Comparison of ENCODE assay signal across 6 cellular contexts in genomic region chr1:156194300-156194652, GRCh38. TPM values are rescaled to one million over a fixed set of nuclear protein-coding genes. Genes with fewer than 3 reads are reported as not detected.
DNase-seq lines count a peak whose midpoint lies in the region; ATAC-seq, FAIRE-seq and TF ChIP-seq lines count a peak whose summit lies in the region.

No MANE protein-coding gene starts in this region.

- H3K4me1 Mint-ChIP-seq in naive thymus-derived CD8-positive, alpha-beta T cell: peaks cover 34 to 61% (median 50%) of the 10 kb centered on the region in 4 donors

- peaks cover 0 to 1% of the 10 kb centered on the region in 2 experiments; a peak in 3 of 4 replicates for H3K36me3 ChIP-seq in GM12878 (ENCODE audit: control insufficient read depth in 2 of 2, insufficient read depth in 2 of 2, low read length in 1 of 2)

- H3K4me3 ChIP-seq in GM12878: peak overlapping the region; percentile 100

- POLR2A ChIA-PET in GM12878 (lab: Charles Lee): interaction anchor here (0.6 to 11.8 kb wide), 10 partner anchors 9 to 260 kb away, joined by 3 to 158 read pairs (median 4); partner anchors contain the start of genes KHDC4, PMF1, SEMA4A and SMG5
- POLR2A ChIA-PET in naive thymus-derived CD8-positive, alpha-beta T cell (lab: Charles Lee): interaction anchor here (0.7 to 3.4 kb wide), 3 partner anchors 19 to 89 kb away, joined by 3 to 48 read pairs (median 3); partner anchors contain the start of genes PMF1 and SMG5

- H3K27ac ChIP-seq in GM12878 (ENCODE audit: control insufficient read depth, insufficient read depth): peak overlapping the region; percentile 87

- SMC1A ChIA-PET in GM12878 (lab: Charles Lee; ENCODE audit: uncharacterized antibody, unreplicated experiment): interaction anchor here (1.0 to 4.6 kb wide), 7 partner anchors 17 to 45 kb away, joined by 3 to 26 read pairs (median 6); partner anchors contain the start of gene PMF1

- peak overlapping the region; percentile 91 for H3K9ac ChIP-seq in GM12878 (ENCODE audit: control insufficient read depth, insufficient read depth, low read length)

- FAIRE-seq in GM12878 (lab: Jason Lieb, UNC): no peak

- in situ Hi-C loops in GM12878 (cut with MboI): no loop called here

- no peak for TF ChIP-seq POLR2A in GM12878 (IDR thresholded peaks at IDR 0.05; ENCODE audit: low read depth, low read length)

- BruUV-seq in GM12878 (replicated peaks; lab: Mats Ljungman, UMichigan): TSS peak; percentile 87

- peaks cover 0 to 2% (median 0%) of the 10 kb centered on the region in 9 donors for H3K9me3 Mint-ChIP-seq in naive thymus-derived CD8-positive, alpha-beta T cell

- peaks cover 56% of the 10 kb centered on the region for H3K79me2 ChIP-seq in GM12878 (ENCODE audit: control insufficient read depth, insufficient read depth, low read length)

- H3K9me3 ChIP-seq in GM12878 (replicated peaks; ENCODE audit: control insufficient read depth, insufficient read depth, low read length): no peaks in the 10 kb centered on the region

- H3K4me2 ChIP-seq in GM12878 (ENCODE audit: control insufficient read depth, insufficient read depth): peak overlapping the region; percentile 95

- no peak for TF ChIP-seq RAD21 in GM12878 (IDR thresholded peaks at IDR 0.05; ENCODE audit: insufficient read depth, low read depth, low read length)

- peaks cover 0 to 20% (median 2%) of the 10 kb centered on the region in 3 donors for H3K36me3 Mint-ChIP-seq in naive thymus-derived CD8-positive, alpha-beta T cell

- RAD21 ChIA-PET in GM12878 (lab: Charles Lee; ENCODE audit: unreplicated experiment): interaction anchor here (1.0 to 4.7 kb wide), 6 partner anchors 19 to 45 kb away, joined by 3 to 44 read pairs (median 9); partner anchors contain the start of gene PMF1

- peak overlapping the region; percentile 62 for H2AFZ ChIP-seq in GM12878 (ENCODE audit: control insufficient read depth, low read depth, low read length)

- H3K4me1 ChIP-seq in GM12878 (ENCODE audit: control insufficient read depth, insufficient read depth, low read length): peaks cover 6% of the 10 kb centered on the region

- H4K20me1 ChIP-seq in GM12878 (ENCODE audit: control insufficient read depth, insufficient read depth): no peaks in the 10 kb centered on the region

- TF ChIP-seq CTCF in GM12878 (IDR thresholded peaks at IDR 0.05 in 2 of 3, conservative IDR thresholded peaks at IDR 0.05 in 1 of 3; ENCODE audit: control insufficient read depth in 2 of 3, extremely low read depth in 1 of 3, insufficient read depth in 1 of 3, low read depth in 3 of 3, low read length in 3 of 3): no peak

- TF ChIP-seq EP300 in GM12878 (IDR thresholded peaks at IDR 0.05; ENCODE audit: borderline replicate concordance in 1 of 2, control insufficient read depth in 1 of 2, low read depth in 2 of 2, low read length in 2 of 2): no peak

- H3K27me3 ChIP-seq in GM12878 (replicated peaks in 1 of 2; ENCODE audit: control insufficient read depth in 2 of 2, insufficient read depth in 2 of 2, low read length in 1 of 2): no peaks in the 10 kb centered on the region

- no peak for ATAC-seq in GM12878
- peak in 1 of 2 donors; percentile 0 for ATAC-seq in naive thymus-derived CD8-positive, alpha-beta T cell
- no peak for ATAC-seq in HG02610 (IDR thresholded peaks at IDR 0.05; ENCODE audit: unreplicated experiment)

- H3K4me3 Mint-ChIP-seq in naive thymus-derived CD8-positive, alpha-beta T cell: peak overlapping the region; percentile 94 to 100 (median 96)

- WGBS in GM12878 (ENCODE audit: insufficient coverage, insufficient replicate concordance, low lambda C conversion rate, missing lambda C conversion rate): 9% methylated on average over 14 of the region's 14 CpGs

- intact Hi-C loops in GM12878 (cut with micrococcal nuclease; ENCODE audit: unreplicated experiment): no loop called here

- CTCF ChIA-PET in GM12878 (lab: Yijun Ruan, JAX): interaction anchor here (0.5 to 2.2 kb wide), 9 partner anchors 24 to 1062 kb away, joined by 3 to 21 read pairs (median 4); no protein-coding TSS in a partner anchor

- DNase-seq in DMS53 (lab: John Stamatoyannopoulos, UW) (peak; percentile 51), DMS53 treated with DMSO at 0.1 percent for 48 hours (lab: John Stamatoyannopoulos, UW; ENCODE audit: unreplicated experiment) (no peak), GM12878 (ENCODE audit: low read depth, low spot score) (no peak), SK-N-DZ (ENCODE audit: low spot score) (no peak)
- peak in 1 of 10 donors; percentile 5 for DNase-seq in naive thymus-derived CD8-positive, alpha-beta T cell

- H3K27ac Mint-ChIP-seq in naive thymus-derived CD8-positive, alpha-beta T cell: peak overlapping the region; percentile 90 to 99 (median 95)

- no peaks in the 10 kb centered on the region for H3K27me3 Mint-ChIP-seq in naive thymus-derived CD8-positive, alpha-beta T cell

RNA-seq across cellular contexts. Expression of gene SLC25A44, which starts 0.4 kb away (rescaled TPM):
- 29.0 and 32.4 TPM in 2 replicates for total RNA-seq in GM12878 (2013; cell fraction: nucleolus; rRNA removed)
- total RNA-seq in GM12878 (2014; rRNA removed) (22.4 and 25.6 TPM in 2 replicates), GM12878 (2014; rRNA removed; fragmentation: Illumina TruSeq; extraction: Trizol) (21.1 TPM in 2 replicates), GM12878 (2021) (28.7 and 37.7 TPM in 2 replicates)
- polyA plus RNA-seq in GM12878 (2011; ENCODE audit: low read depth): 12.3 TPM
- polyA plus RNA-seq in GM12878 (2011; rRNA removed) (22.2 and 36.3 TPM in 2 replicates), GM12878 (2014; fragmentation: Illumina TruSeq; extraction: Trizol) (36.5 and 43.3 TPM in 2 replicates), GM12878 (2014; fragmentation: Nextera tagmentation; extraction: Ambion mirVana) (1 to 10 TPM; 7.1 to 9.2 TPM), GM12878 (2014; rRNA removed) (28.3 and 29.9 TPM in 2 replicates), GM12878 (2016; fragmentation: Nextera tagmentation; extraction: Ambion mirVana) (10 to 100 TPM; 32.5 to 35.8 TPM)
- polyA plus RNA-seq in GM12878 (2011; cell fraction: cytosol; rRNA removed): 37.9 and 40.4 TPM in 2 replicates
- 21.2 and 21.6 TPM in 2 replicates for polyA plus RNA-seq in GM12878 (2011; cell fraction: nucleus; rRNA removed)
- polyA plus RNA-seq in GM12878 (2012): 12.9 and 17.2 TPM in 2 replicates
- polyA minus RNA-seq in GM12878 (2011; rRNA and poly(A)+ RNA removed): 39.0 and 49.8 TPM in 2 replicates
- 10.4 and 12.9 TPM in 2 replicates for polyA minus RNA-seq in GM12878 (2011; cell fraction: cytosol; rRNA and poly(A)+ RNA removed)
- polyA minus RNA-seq in GM12878 (2011; cell fraction: nucleus; rRNA and poly(A)+ RNA removed): 7.4 and 13.0 TPM in 2 replicates
- total RNA-seq in naive thymus-derived CD8-positive, alpha-beta T cell: 10 to 100 TPM; 16.8 to 21.4 TPM
- 10 to 100 TPM in 1 of 3 donors, 1 to 10 TPM in 2; 6.0 to 16.4 (median 9.7) TPM for polyA plus RNA-seq in naive thymus-derived CD8-positive, alpha-beta T cell
- 16.7 and 16.9 TPM in 2 replicates for polyA plus RNA-seq in SK-N-DZ (2014; cell fraction: cytosol; rRNA removed)
- 9.0 and 15.9 TPM in 2 replicates for polyA plus RNA-seq in SK-N-DZ (2014; cell fraction: nucleus; rRNA removed)

RNA-seq across cellular contexts. Expression of gene PMF1, which starts 18.5 kb away (rescaled TPM):
- total RNA-seq in GM12878 (2013; cell fraction: nucleolus; rRNA removed): 23.6 and 24.0 TPM in 2 replicates
- 70.8 and 72.4 TPM in 2 replicates for total RNA-seq in GM12878 (2014; rRNA removed)
- total RNA-seq in GM12878 (2014; rRNA removed; fragmentation: Illumina TruSeq; extraction: Trizol): 52.8 and 60.1 TPM in 2 replicates
- total RNA-seq in GM12878 (2021): 63.7 and 68.4 TPM in 2 replicates
- polyA plus RNA-seq in GM12878 (2011; ENCODE audit: low read depth): 34.3 TPM
- 39.9 and 52.8 TPM in 2 replicates for polyA plus RNA-seq in GM12878 (2011; rRNA removed)
- 98.3 and 110 TPM in 2 replicates for polyA plus RNA-seq in GM12878 (2011; cell fraction: cytosol; rRNA removed)
- polyA plus RNA-seq in GM12878 (2011; cell fraction: nucleus; rRNA removed): 47.2 and 59.4 TPM in 2 replicates
- polyA plus RNA-seq in GM12878 (2012): 42.0 and 52.6 TPM in 2 replicates
- 62.4 and 72.7 TPM in 2 replicates for polyA plus RNA-seq in GM12878 (2014; fragmentation: Illumina TruSeq; extraction: Trizol)
- 10 to 100 TPM in 1 of 2 experiments, 1 to 10 TPM in 1; 6.7 to 17.6 TPM for polyA plus RNA-seq in GM12878 (2014; fragmentation: Nextera tagmentation; extraction: Ambion mirVana)
- 81.0 and 81.7 TPM in 2 replicates for polyA plus RNA-seq in GM12878 (2014; rRNA removed)
- 100 to 1,000 TPM in 1 of 2 experiments, 10 to 100 TPM in 1; 97.8 to 105 TPM for polyA plus RNA-seq in GM12878 (2016; fragmentation: Nextera tagmentation; extraction: Ambion mirVana)
- polyA minus RNA-seq in GM12878 (2011; rRNA and poly(A)+ RNA removed): 20.9 and 31.2 TPM in 2 replicates
- 10.0 and 11.7 TPM in 2 replicates for polyA minus RNA-seq in GM12878 (2011; cell fraction: cytosol; rRNA and poly(A)+ RNA removed)
- polyA minus RNA-seq in GM12878 (2011; cell fraction: nucleus; rRNA and poly(A)+ RNA removed): 4.7 and 10.7 TPM in 2 replicates
- 10 to 100 TPM; 49.1 to 54.8 TPM for total RNA-seq in naive thymus-derived CD8-positive, alpha-beta T cell
- 10 to 100 TPM; 70.8 to 79.9 (median 76.5) TPM for polyA plus RNA-seq in naive thymus-derived CD8-positive, alpha-beta T cell
- 180 and 248 TPM in 2 replicates for polyA plus RNA-seq in SK-N-DZ (2014; cell fraction: cytosol; rRNA removed)
- polyA plus RNA-seq in SK-N-DZ (2014; cell fraction: nucleus; rRNA removed): 96.3 and 121 TPM in 2 replicates

RNA-seq across cellular contexts. Expression of gene SEMA4A, which starts 40.9 kb away (rescaled TPM):
- 64.1 and 65.1 TPM in 2 replicates for total RNA-seq in GM12878 (2013; cell fraction: nucleolus; rRNA removed)
- 24.4 and 36.5 TPM in 2 replicates for total RNA-seq in GM12878 (2014; rRNA removed)
- 16.5 and 17.2 TPM in 2 replicates for total RNA-seq in GM12878 (2014; rRNA removed; fragmentation: Illumina TruSeq; extraction: Trizol)
- total RNA-seq in GM12878 (2021): 46.3 and 52.1 TPM in 2 replicates
- polyA plus RNA-seq in GM12878 (2011; ENCODE audit: low read depth): 18.2 TPM
- 10.5 and 20.9 TPM in 2 replicates for polyA plus RNA-seq in GM12878 (2011; rRNA removed)
- polyA plus RNA-seq in GM12878 (2011; cell fraction: cytosol; rRNA removed): 24.1 and 29.5 TPM in 2 replicates
- polyA plus RNA-seq in GM12878 (2011; cell fraction: nucleus; rRNA removed): 35.2 and 36.4 TPM in 2 replicates
- 25.7 and 38.9 TPM in 2 replicates for polyA plus RNA-seq in GM12878 (2012)
- 25.7 and 31.2 TPM in 2 replicates for polyA plus RNA-seq in GM12878 (2014; fragmentation: Illumina TruSeq; extraction: Trizol)
- polyA plus RNA-seq in GM12878 (2014; fragmentation: Nextera tagmentation; extraction: Ambion mirVana): 1 to 10 TPM; 2.6 to 3.4 TPM
- 34.4 and 38.4 TPM in 2 replicates for polyA plus RNA-seq in GM12878 (2014; rRNA removed)
- polyA plus RNA-seq in GM12878 (2016; fragmentation: Nextera tagmentation; extraction: Ambion mirVana): 10 to 100 TPM; 60.3 to 64.2 TPM
- polyA minus RNA-seq in GM12878 (2011; rRNA and poly(A)+ RNA removed): 35.6 and 48.7 TPM in 2 replicates
- 21.6 and 23.9 TPM in 2 replicates for polyA minus RNA-seq in GM12878 (2011; cell fraction: cytosol; rRNA and poly(A)+ RNA removed)
- 25.8 and 43.8 TPM in 2 replicates for polyA minus RNA-seq in GM12878 (2011; cell fraction: nucleus; rRNA and poly(A)+ RNA removed)
- 1 to 10 TPM; 1.2 TPM for total RNA-seq in naive thymus-derived CD8-positive, alpha-beta T cell
- 1 to 10 TPM in 1 of 3 donors, under 1 TPM in 2; 0.16 to 1.4 (median 0.22) TPM for polyA plus RNA-seq in naive thymus-derived CD8-positive, alpha-beta T cell
- 1.8 and 2.0 TPM in 2 replicates for polyA plus RNA-seq in SK-N-DZ (2014; cell fraction: cytosol; rRNA removed)
- 4.1 and 5.1 TPM in 2 replicates for polyA plus RNA-seq in SK-N-DZ (2014; cell fraction: nucleus; rRNA removed)

RNA-seq across cellular contexts. Expression of gene BGLAP, which starts 47.7 kb away (rescaled TPM):
- 2.5 and 2.7 TPM in 2 replicates for total RNA-seq in GM12878 (2013; cell fraction: nucleolus; rRNA removed)
- total RNA-seq in GM12878 (2014; rRNA removed) (0.54 and 1.8 TPM in 2 replicates), GM12878 (2014; rRNA removed; fragmentation: Illumina TruSeq; extraction: Trizol) (0.40 TPM in 1 of 2 replicates, not detected in the other), GM12878 (2021) (0.40 and 0.74 TPM in 2 replicates)
- 0.45 TPM for polyA plus RNA-seq in GM12878 (2011; ENCODE audit: low read depth)
- polyA plus RNA-seq in GM12878 (2011; rRNA removed) (0.23 TPM in 1 of 2 replicates, not detected in the other), GM12878 (2014; fragmentation: Illumina TruSeq; extraction: Trizol) (not detected in 2 replicates), GM12878 (2014; fragmentation: Nextera tagmentation; extraction: Ambion mirVana) (not detected), GM12878 (2014; rRNA removed) (0.69 and 1.3 TPM in 2 replicates), GM12878 (2016; fragmentation: Nextera tagmentation; extraction: Ambion mirVana) (under 1 TPM; 0.20 to 0.40 TPM)
- polyA plus RNA-seq in GM12878 (2011; cell fraction: cytosol; rRNA removed): 0.21 and 0.67 TPM in 2 replicates
- 1.9 and 2.8 TPM in 2 replicates for polyA plus RNA-seq in GM12878 (2011; cell fraction: nucleus; rRNA removed)
- 0.45 and 0.77 TPM in 2 replicates for polyA plus RNA-seq in GM12878 (2012)
- not detected in 2 replicates for polyA minus RNA-seq in GM12878 (2011; rRNA and poly(A)+ RNA removed)
- polyA minus RNA-seq in GM12878 (2011; cell fraction: cytosol; rRNA and poly(A)+ RNA removed): not detected in 2 replicates
- 1.3 and 2.6 TPM in 2 replicates for polyA minus RNA-seq in GM12878 (2011; cell fraction: nucleus; rRNA and poly(A)+ RNA removed)
- total RNA-seq in naive thymus-derived CD8-positive, alpha-beta T cell: 1 to 10 TPM; 6.5 to 7.8 TPM
- polyA plus RNA-seq in naive thymus-derived CD8-positive, alpha-beta T cell: under 1 TPM in 1 of 3 donors, not detected in 2; 0.26 TPM
- 0.45 and 0.74 TPM in 2 replicates for polyA plus RNA-seq in SK-N-DZ (2014; cell fraction: cytosol; rRNA removed)
- polyA plus RNA-seq in SK-N-DZ (2014; cell fraction: nucleus; rRNA removed): 5.9 and 10.0 TPM in 2 replicates

RNA-seq across cellular contexts. Expression of gene PAQR6, which starts 53.6 kb away (rescaled TPM):
- total RNA-seq in GM12878 (2013; cell fraction: nucleolus; rRNA removed): 7.9 and 12.4 TPM in 2 replicates
- total RNA-seq in GM12878 (2014; rRNA removed): 2.3 and 2.9 TPM in 2 replicates
- total RNA-seq in GM12878 (2014; rRNA removed; fragmentation: Illumina TruSeq; extraction: Trizol): 0.98 and 1.1 TPM in 2 replicates
- 2.6 and 3.5 TPM in 2 replicates for total RNA-seq in GM12878 (2021)
- 2.2 TPM for polyA plus RNA-seq in GM12878 (2011; ENCODE audit: low read depth)
- polyA plus RNA-seq in GM12878 (2011; rRNA removed): 1.8 and 2.4 TPM in 2 replicates
- 2.2 and 3.4 TPM in 2 replicates for polyA plus RNA-seq in GM12878 (2011; cell fraction: cytosol; rRNA removed)
- 31.9 and 41.6 TPM in 2 replicates for polyA plus RNA-seq in GM12878 (2011; cell fraction: nucleus; rRNA removed)
- 4.3 and 5.0 TPM in 2 replicates for polyA plus RNA-seq in GM12878 (2012)
- polyA plus RNA-seq in GM12878 (2014; fragmentation: Illumina TruSeq; extraction: Trizol): 1.0 and 1.3 TPM in 2 replicates
- polyA plus RNA-seq in GM12878 (2014; fragmentation: Nextera tagmentation; extraction: Ambion mirVana): under 1 TPM; 0.42 to 0.73 TPM
- 4.5 and 5.1 TPM in 2 replicates for polyA plus RNA-seq in GM12878 (2014; rRNA removed)
- polyA plus RNA-seq in GM12878 (2016; fragmentation: Nextera tagmentation; extraction: Ambion mirVana): 1 to 10 TPM in 1 of 2 experiments, under 1 TPM in 1; 0.77 to 1.3 TPM
- polyA minus RNA-seq in GM12878 (2011; rRNA and poly(A)+ RNA removed): 0.29 and 0.46 TPM in 2 replicates
- not detected in 2 replicates for polyA minus RNA-seq in GM12878 (2011; cell fraction: cytosol; rRNA and poly(A)+ RNA removed)
- polyA minus RNA-seq in GM12878 (2011; cell fraction: nucleus; rRNA and poly(A)+ RNA removed): 1.5 and 3.1 TPM in 2 replicates
- 1 to 10 TPM; 2.8 to 3.0 TPM for total RNA-seq in naive thymus-derived CD8-positive, alpha-beta T cell
- polyA plus RNA-seq in naive thymus-derived CD8-positive, alpha-beta T cell: under 1 TPM; 0.15 to 0.21 (median 0.21) TPM
- polyA plus RNA-seq in SK-N-DZ (2014; cell fraction: cytosol; rRNA removed): 4.4 and 6.1 TPM in 2 replicates
- polyA plus RNA-seq in SK-N-DZ (2014; cell fraction: nucleus; rRNA removed): 86.1 and 87.6 TPM in 2 replicates

Comparison
In these comparisons a context has a peak if more than half of its experiments do, and no peak if none do; other contexts are left out.
1. RNA of gene SEMA4A, which starts 40.9 kb away (total RNA-seq): 16.5 to 65.1 TPM in GM12878; 1.2 TPM in naive thymus-derived CD8-positive, alpha-beta T cell; every median in the first group is over 4 times any median in the second.